In the genomic region with DNA sequence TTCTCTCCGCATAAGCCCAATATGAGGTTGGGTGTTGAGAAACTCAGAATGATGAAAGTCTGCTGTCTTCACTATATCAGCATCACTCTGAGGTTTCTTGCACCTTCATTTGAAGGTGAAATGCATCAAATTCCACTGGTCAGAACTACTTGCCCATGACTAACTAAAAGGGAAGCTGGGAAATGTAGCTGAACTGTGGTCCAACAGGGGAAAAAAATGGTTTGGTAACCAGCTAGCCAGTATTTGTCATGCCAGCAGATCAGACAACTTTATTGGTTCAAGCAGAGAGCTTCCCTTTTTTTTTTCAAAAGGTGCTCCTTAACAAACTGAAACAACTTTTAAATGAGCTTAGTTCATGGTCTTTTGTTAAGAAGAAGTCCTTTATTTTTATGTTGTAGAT, we compare ENCODE assay signal across 23 cellular contexts. TPM values are rescaled to one million over a fixed set of nuclear protein-coding genes. Genes with fewer than 3 reads are reported as not detected.
A peak's percentile ranks its signal among the peaks of the same experiment; 100 is the strongest.
DNase-seq lines count a peak whose midpoint lies in the region; ATAC-seq and TF ChIP-seq lines count a peak whose summit lies in the region.
"Had no signal": no experiment of that assay in that cellular context is flagged by ENCODE, and none has a peak within 500 bp of the region (broad histone marks: within the 10 kb centered on the region; RNA-seq: fewer than 3 reads in every experiment).

No MANE protein-coding gene starts in this region.

- H3K27me3 ChIP-seq in PC-3 (ENCODE audit: low read length) = no peaks in the 10 kb centered on the region
- H3K27me3 ChIP-seq in lower lobe of right lung (ENCODE audit: low read depth) = no peaks in the 10 kb centered on the region
- no peaks in the 10 kb centered on the region for H3K27me3 ChIP-seq in stomach
- H3K27me3 ChIP-seq in CD8-positive, alpha-beta memory T cell (ENCODE audit: insufficient read depth, low read length, poor library complexity, severe bottlenecking) = no peaks in the 10 kb centered on the region
- H3K27me3 ChIP-seq: ascending aorta had no signal

- TF ChIP-seq CTCF in PC-3 (conservative IDR thresholded peaks at IDR 0.05; ENCODE audit: low read depth, low read length) (no peak), fibroblast of mammary gland (conservative IDR thresholded peaks at IDR 0.05; ENCODE audit: control insufficient read depth, insufficient read depth, low read depth, low read length) (no peak), lower lobe of right lung (IDR thresholded peaks at IDR 0.05) (no peak), stomach (IDR thresholded peaks at IDR 0.05) (no peak)

- H3F3A ChIP-seq in PC-3 (ENCODE audit: low read length, unreplicated experiment) = no peaks in the 10 kb centered on the region

- H3K36me3 Mint-ChIP-seq in CD8-positive, alpha-beta memory T cell = no peaks in the 10 kb centered on the region
- H3K36me3 Mint-ChIP-seq: IgD-negative memory B cell, immature natural killer cell had no signal

- no peaks in the 10 kb centered on the region for H3K9me3 ChIP-seq in PC-3 (ENCODE audit: low read length)
- H3K9me3 ChIP-seq in lower lobe of right lung = no peaks in the 10 kb centered on the region
- H3K9me3 ChIP-seq in stomach = no peaks in the 10 kb centered on the region
- no peaks in the 10 kb centered on the region for H3K9me3 ChIP-seq in CD8-positive, alpha-beta memory T cell (ENCODE audit: low read length)
- H3K9me3 ChIP-seq: ascending aorta, psoas muscle had no signal

- H3K4me3 ChIP-seq in PC-3 (ENCODE audit: low read length) = no peak overlapping the region
- no peak overlapping the region for H3K4me3 ChIP-seq in fibroblast of mammary gland (ENCODE audit: control insufficient read depth, low read depth, low read length)
- no peak overlapping the region for H3K4me3 ChIP-seq in lower lobe of right lung
- H3K4me3 ChIP-seq in stomach = no peak overlapping the region
- no peak overlapping the region for H3K4me3 ChIP-seq in CD8-positive, alpha-beta memory T cell (ENCODE audit: low read length)
- H3K4me3 ChIP-seq: ascending aorta, psoas muscle had no signal

- H3K4me1 ChIP-seq in PC-3 (ENCODE audit: insufficient read depth, low read length) (peaks cover 7% of the 10 kb centered on the region; the same call in 1 of the 2 replicates), lower lobe of right lung (no peaks in the 10 kb centered on the region), stomach (no peaks in the 10 kb centered on the region)
- H3K4me1 ChIP-seq in CD8-positive, alpha-beta memory T cell (ENCODE audit: insufficient read depth, low read length) = no peaks in the 10 kb centered on the region
- H3K4me1 ChIP-seq: ascending aorta, psoas muscle had no signal

- no peak overlapping the region for H3K4me2 ChIP-seq in PC-3 (ENCODE audit: low read length)

- no peaks in the 10 kb centered on the region for H4K20me1 ChIP-seq in PC-3 (ENCODE audit: low read length)

- H3K79me2 ChIP-seq in PC-3 (ENCODE audit: low read length) = no peaks in the 10 kb centered on the region

- peak overlapping the region in 1 of 8 donors; percentile 38 for H3K27ac Mint-ChIP-seq in CD8-positive, alpha-beta memory T cell
- H3K27ac Mint-ChIP-seq: IgD-negative memory B cell, immature natural killer cell had no signal

- TF ChIP-seq POLR2A in stomach (IDR thresholded peaks at IDR 0.05) = no peak

- peak; percentile 38 for DNase-seq in A172 (ENCODE audit: low spot score)
- peak; percentile 9 for DNase-seq in HCEC 1CT
- DNase-seq in PC-3 = peak; percentile 3
- peak; percentile 26 for DNase-seq in fibroblast of mammary gland (ENCODE audit: low read depth)
- DNase-seq in lower lobe of right lung = no peak
- no peak for DNase-seq in 8988T
- DNase-seq in stomach = no peak
- DNase-seq in CD8-positive, alpha-beta memory T cell = no peak
- DNase-seq: activated CD8-positive, alpha-beta memory T cell treated with anti-CD3 and anti-CD28 coated beads, Interleukin-2, amount 50 U/mL, for 4 hours; activated gamma-delta T cell; Calu3; dermis blood vessel endothelial cell; erythroblast; glutamatergic neuron; immature natural killer cell; mesenchymal stem cell; psoas muscle; stimulated activated naive CD4-positive, alpha-beta T cell treated with Interleukin-2 at 50 U/mL for 16 hours; T-helper 9 cell had no signal

- 88 to 100% (median 97%) methylated on average over 1 of the region's 1 CpG for WGBS in stomach, 5 donors

- H3K9ac ChIP-seq in PC-3 (ENCODE audit: low read length) = no peak overlapping the region

- H3K4me3 Mint-ChIP-seq in CD8-positive, alpha-beta memory T cell = no peak overlapping the region
- H3K4me3 Mint-ChIP-seq: IgD-negative memory B cell, immature natural killer cell, nephron had no signal

- intact Hi-C loops in PC-3 (cut with micrococcal nuclease) = no loop called here
- intact Hi-C loops in lower lobe of right lung (cut with DNase I) = no loop called here
- intact Hi-C loops in stomach (cut with DNase I; ENCODE audit: low total_unique reads) = no loop called here

- no TSS peak for BruUV-seq in PC-3 (replicated peaks; lab: Mats Ljungman, UMichigan)

- POLR2A ChIA-PET in PC-3 (lab: Charles Lee; ENCODE audit: unreplicated experiment) = interaction anchor here (0.6 kb wide), 1 partner anchor 51 kb away, joined by 9 read pairs; no protein-coding TSS in a partner anchor
- POLR2A ChIA-PET in CD8-positive, alpha-beta memory T cell (lab: Charles Lee) = no interaction called here

- peaks cover 0 to 4% of the 10 kb centered on the region in 2 donors for H3K27me3 Mint-ChIP-seq in CD8-positive, alpha-beta memory T cell
- H3K27me3 Mint-ChIP-seq: IgD-negative memory B cell had no signal

- CTCF ChIA-PET in PC-3 (lab: Charles Lee) = interaction anchor here (0.5 kb wide), 1 partner anchor 22 kb away, joined by 20 read pairs; no protein-coding TSS in a partner anchor
- CTCF ChIA-PET in CD8-positive, alpha-beta memory T cell (lab: Charles Lee) = interaction anchor here (2.0 kb wide), 1 partner anchor 8 kb away, joined by 9 read pairs; no protein-coding TSS in a partner anchor

- H3K9me3 Mint-ChIP-seq in CD8-positive, alpha-beta memory T cell = no peaks in the 10 kb centered on the region
- H3K9me3 Mint-ChIP-seq: IgD-negative memory B cell, immature natural killer cell, nephron had no signal

- no peak overlapping the region for H3K27ac ChIP-seq in PC-3 (ENCODE audit: low read length)
- no peak overlapping the region for H3K27ac ChIP-seq in lower lobe of right lung
- no peak overlapping the region for H3K27ac ChIP-seq in stomach
- no peak overlapping the region for H3K27ac ChIP-seq in CD8-positive, alpha-beta memory T cell (ENCODE audit: low read depth, low read length)
- H3K27ac ChIP-seq: ascending aorta, psoas muscle had no signal

- H3K9me2 ChIP-seq in PC-3 (replicated peaks; ENCODE audit: low read length) = no peaks in the 10 kb centered on the region

- H3K36me3 ChIP-seq in PC-3 (ENCODE audit: low read depth, low read length) (no peaks in the 10 kb centered on the region), lower lobe of right lung (no peaks in the 10 kb centered on the region), stomach (no peaks in the 10 kb centered on the region)
- no peaks in the 10 kb centered on the region for H3K36me3 ChIP-seq in CD8-positive, alpha-beta memory T cell (ENCODE audit: insufficient read depth, low read length)
- H3K36me3 ChIP-seq: ascending aorta had no signal

- no peak for TF ChIP-seq EP300 in stomach (IDR thresholded peaks at IDR 0.05)

- ATAC-seq in PC-3 = no peak
- ATAC-seq in lower lobe of right lung = no peak
- ATAC-seq: psoas muscle, Right ventricle myocardium inferior had no signal

- H3K4me1 Mint-ChIP-seq in CD8-positive, alpha-beta memory T cell = no peaks in the 10 kb centered on the region
- H3K4me1 Mint-ChIP-seq: immature natural killer cell, nephron had no signal

- H2AFZ ChIP-seq in PC-3 (ENCODE audit: low read length) = no peak overlapping the region

RNA-seq across cellular contexts. Expression of gene PIK3C2A, which starts 14.2 kb away (rescaled TPM):
- 59.7 and 77.8 TPM in 2 replicates for total RNA-seq in A172 (2014; rRNA removed; shearing (Covaris generic))
- 30.1 and 35.0 TPM in 2 replicates for total RNA-seq in PC-3 (2014; rRNA removed)
- total RNA-seq in lower lobe of right lung = 71.6 TPM
- total RNA-seq in stomach = 100 to 1,000 TPM in 1 of 5 donors, 10 to 100 TPM in 4; 25.5 to 114 (median 71.9) TPM
- polyA plus RNA-seq in stomach = 10 to 100 TPM in 1 of 3 donors, 1 to 10 TPM in 2; 6.6 to 10.1 (median 6.8) TPM
- total RNA-seq in CD8-positive, alpha-beta memory T cell = 10 to 100 TPM; 30.4 to 33.0 TPM
- polyA plus RNA-seq in CD8-positive, alpha-beta memory T cell = 8.1 TPM

RNA-seq across cellular contexts. Expression of gene NUCB2, which starts 54.6 kb away (rescaled TPM):
- 145 and 150 TPM in 2 replicates for total RNA-seq in A172 (2014; rRNA removed; shearing (Covaris generic))
- total RNA-seq in PC-3 (2014; rRNA removed) (23.4 and 27.6 TPM in 2 replicates), lower lobe of right lung (82.7 TPM), stomach (10 to 100 TPM in 4 of 5 donors, 1 to 10 TPM in 1; 6.4 to 92.9 (median 42.2) TPM)
- 100 to 1,000 TPM in 1 of 3 donors, 10 to 100 TPM in 2; 49.8 to 112 (median 72.9) TPM for polyA plus RNA-seq in stomach
- 10 to 100 TPM; 30.3 to 33.3 TPM for total RNA-seq in CD8-positive, alpha-beta memory T cell
- polyA plus RNA-seq in CD8-positive, alpha-beta memory T cell = 218 TPM

Comparison
In these comparisons a context has a peak if more than half of its experiments do, and no peak if none do; other contexts are left out.
1. DNase-seq: peak in A172 (single experiment), HCEC 1CT (single experiment), PC-3 (single experiment) and fibroblast of mammary gland (single experiment); none in lower lobe of right lung (single experiment), 8988T (single experiment), stomach (single experiment) and CD8-positive, alpha-beta memory T cell (0 of 5).